23 cellular contexts compared by ENCODE assay signal in the genomic region with DNA sequence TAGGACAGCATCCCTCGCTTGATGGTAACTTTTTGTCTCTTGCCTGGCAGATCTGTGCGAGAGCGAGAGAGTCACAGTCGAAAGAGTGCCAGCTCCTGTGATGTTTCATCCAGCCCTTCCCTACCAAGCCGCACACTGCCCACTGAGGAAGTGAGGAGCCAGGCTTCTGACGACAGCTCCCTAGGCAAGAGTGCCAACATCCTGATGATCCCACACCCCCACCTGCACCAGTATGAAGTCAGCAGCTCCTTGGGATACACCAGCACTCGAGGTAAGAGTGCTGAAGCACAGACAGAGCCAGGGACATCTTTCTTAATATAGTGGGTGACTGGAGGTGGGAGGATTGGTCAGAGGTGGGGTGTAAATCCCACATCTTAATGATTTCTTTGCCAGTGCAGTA.
DNase-seq lines count a peak whose midpoint lies in the region; ATAC-seq and TF ChIP-seq lines count a peak whose summit lies in the region.
"Had no signal": no experiment of that assay in that cellular context is flagged by ENCODE, and none has a peak within 500 bp of the region (broad histone marks: within the 10 kb centered on the region; RNA-seq: fewer than 3 reads in every experiment).

No MANE protein-coding gene starts in this region.

- H3K4me1 ChIP-seq in mucosa of rectum (ENCODE audit: control insufficient read depth in 2 of 2, insufficient read depth in 2 of 2, low read length in 2 of 2) (peaks cover 0 to 3% of the 10 kb centered on the region in 2 donors), transverse colon (peaks cover 0 to 6% (median 2%) of the 10 kb centered on the region in 4 donors)

- TF ChIP-seq CTCF in transverse colon (IDR thresholded peaks at IDR 0.05): no peak

- TF ChIP-seq EP300 in transverse colon (IDR thresholded peaks at IDR 0.05; ENCODE audit: low read depth): no peak

- WGBS in transverse colon (ENCODE audit: low coverage in 1 of 2), 2 donors: 70 to 95% methylated on average over 1 to 7 of the region's 7 CpGs

- H3K4me3 ChIP-seq in mucosa of rectum (ENCODE audit: low read length in 2 of 2) (no peak overlapping the region), transverse colon (no peak overlapping the region)

- H3K9ac ChIP-seq in mucosa of rectum (ENCODE audit: low read depth in 1 of 2, low read length in 2 of 2): no peak overlapping the region

- H3K27ac ChIP-seq in mucosa of rectum (ENCODE audit: low read depth in 2 of 2, low read length in 2 of 2): peak overlapping the region; percentile 50 to 54
- peak overlapping the region; percentile 14 to 58 (median 51) for H3K27ac ChIP-seq in transverse colon
- H3K27ac ChIP-seq: HL-60 had no signal

- in situ Hi-C loops in transverse colon (cut with MboI; ENCODE audit: low pct_ligation_motif_present in 1 of 4, low pct_unique_long_range_greater_than_20kb in 1 of 4, low sequenced_read_pairs in 3 of 4): no loop called here

- H3K27me3 ChIP-seq in mucosa of rectum (ENCODE audit: control insufficient read depth in 2 of 2, insufficient read depth in 2 of 2, low read length in 2 of 2): no peaks in the 10 kb centered on the region
- no peaks in the 10 kb centered on the region for H3K27me3 ChIP-seq in transverse colon

- ATAC-seq in left colon: peak; percentile 26
- ATAC-seq in esophagus mucosa: no peak
- ATAC-seq: PC-3 had no signal

- H3K36me3 ChIP-seq in mucosa of rectum (ENCODE audit: control insufficient read depth in 2 of 2, insufficient read depth in 2 of 2, low read length in 2 of 2): peaks cover 25 to 52% of the 10 kb centered on the region in 2 donors
- H3K36me3 ChIP-seq in transverse colon: peaks cover 0 to 52% (median 25%) of the 10 kb centered on the region in 4 donors

- DNase-seq in HuH-7 (ENCODE audit: low spot score) (peak; percentile 10), left colon (no peak), transverse colon (no peak), NCI-H526 (lab: John Stamatoyannopoulos, UW) (no peak), pons (ENCODE audit: low spot score) (no peak)
- DNase-seq: Calu3; DMS79 treated with DMSO at 0.1 percent for 48 hours; GF-D8; Karpas-422; NCI-H1092 treated with DMSO at 0.1 percent for 48 hours; NCI-H1436 treated with DMSO at 0.1 percent for 48 hours; NCI-H187 treated with DMSO at 0.1 percent for 48 hours; NCI-H2171 treated with DMSO at 0.1 percent for 48 hours; NCI-H345; NCI-H524; NCI-H774; NK-92 treated with Interleukin-12 subunit alpha and Interleukin-12 subunit beta, amount 100 ng/mL, for 24 hours; PC-3; Right ventricle myocardium superior; RPMI8226 had no signal

- TF ChIP-seq POLR2A in transverse colon (IDR thresholded peaks at IDR 0.05): no peak

- intact Hi-C loops in left colon (cut with DNase I, micrococcal nuclease): no loop called here
- intact Hi-C loops in transverse colon (cut with DNase I; ENCODE audit: low total_unique reads): no loop called here

- no peaks in the 10 kb centered on the region for H3K9me3 ChIP-seq in mucosa of rectum (ENCODE audit: control insufficient read depth in 2 of 2, low read length in 2 of 2)
- H3K9me3 ChIP-seq in transverse colon: no peaks in the 10 kb centered on the region
